ENCODE assay signal across 17 cellular contexts in genomic region chr18:39453356-39453755, GRCh38.
A peak's percentile ranks its signal among the peaks of the same experiment; 100 is the strongest.
DNase-seq lines count a peak whose midpoint lies in the region; ATAC-seq lines count a peak whose summit lies in the region.
"Had no signal": no experiment of that assay in that cellular context is flagged by ENCODE, and none has a peak within 500 bp of the region (broad histone marks: within the 10 kb centered on the region; RNA-seq: fewer than 3 reads in every experiment).

No MANE protein-coding gene starts in this region.

- peak overlapping the region; percentile 33 for H3K27ac ChIP-seq in rectal smooth muscle tissue (ENCODE audit: low read depth, low read length)

- no peaks in the 10 kb centered on the region for H3K9me3 ChIP-seq in adipocyte (ENCODE audit: control insufficient read depth, low read length)
- H3K9me3 ChIP-seq: uterus had no signal

- H3K4me1 ChIP-seq in adipocyte (ENCODE audit: control insufficient read depth, insufficient read depth, low read length) = peaks cover 25% of the 10 kb centered on the region
- H3K4me1 ChIP-seq in rectal smooth muscle tissue (ENCODE audit: control insufficient read depth, insufficient read depth, low read length) = no peaks in the 10 kb centered on the region
- H3K4me1 ChIP-seq: uterus had no signal

- DNase-seq in GDM1 (lab: John Stamatoyannopoulos, UW) = peak; percentile 35
- DNase-seq in adipocyte (ENCODE audit: low read depth) = no peak
- DNase-seq in inferior parietal cortex (ENCODE audit: extremely low spot score) = peak; percentile 12
- DNase-seq in activated T-cell treated with anti-CD3 and anti-CD28 coated beads, Interleukin-2, amount 50 U/mL, for 48 hours = no peak
- no peak for DNase-seq in DMS53 (lab: John Stamatoyannopoulos, UW)
- DNase-seq: activated CD4-positive, alpha-beta T cell treated with anti-CD3 and anti-CD28 coated beads, Interleukin-2, amount 10 ng/mL, durations not matched to agents 7 days and 5 days; foreskin melanocyte; left colon; MV-4-11; NCI-H2081 treated with DMSO at 0.1 percent for 48 hours; NCI-H524; Right ventricle myocardium superior; stimulated activated CD4-positive, alpha-beta T cell treated with anti-CD3 and anti-CD28 coated beads, Interleukin-4, amount 100 ng/mL, for 24 hours had no signal

- no peaks in the 10 kb centered on the region for H3K27me3 ChIP-seq in adipocyte (replicated peaks; ENCODE audit: control insufficient read depth, insufficient read depth, low read length)
- no peaks in the 10 kb centered on the region for H3K27me3 ChIP-seq in rectal smooth muscle tissue (ENCODE audit: control insufficient read depth, insufficient read depth, low read length)
- H3K27me3 ChIP-seq: uterus had no signal

- H3K36me3 ChIP-seq in adipocyte (ENCODE audit: control insufficient read depth, insufficient read depth, low read length, severe bottlenecking) (no peaks in the 10 kb centered on the region), rectal smooth muscle tissue (ENCODE audit: control insufficient read depth, insufficient read depth, low read length) (no peaks in the 10 kb centered on the region)
- H3K36me3 ChIP-seq: uterus had no signal

- H3K4me3 ChIP-seq in adipocyte (ENCODE audit: low read length) = peak overlapping the region; percentile 63
- H3K4me3 ChIP-seq in rectal smooth muscle tissue (ENCODE audit: low read length) = no peak overlapping the region
- H3K4me3 ChIP-seq: uterus had no signal

- ATAC-seq in GM21447 (IDR thresholded peaks at IDR 0.05; ENCODE audit: unreplicated experiment) (no peak), HG02938 (IDR thresholded peaks at IDR 0.05; ENCODE audit: unreplicated experiment) (no peak)

- peak overlapping the region; percentile 41 for H3K9ac ChIP-seq in adipocyte (ENCODE audit: low read length)
- H3K9ac ChIP-seq in rectal smooth muscle tissue (ENCODE audit: low read length) = no peak overlapping the region

Comparison
In these comparisons a context has a peak if more than half of its experiments do, and no peak if none do; other contexts are left out.
1. DNase-seq: peak in GDM1 (single experiment) and inferior parietal cortex (single experiment); none in adipocyte (single experiment), activated T-cell treated with anti-CD3 and anti-CD28 coated beads, Interleukin-2, amount 50 U/mL, for 48 hours (0 of 2) and DMS53 (single experiment).